28 cellular contexts compared by ENCODE assay signal in the genomic region with DNA sequence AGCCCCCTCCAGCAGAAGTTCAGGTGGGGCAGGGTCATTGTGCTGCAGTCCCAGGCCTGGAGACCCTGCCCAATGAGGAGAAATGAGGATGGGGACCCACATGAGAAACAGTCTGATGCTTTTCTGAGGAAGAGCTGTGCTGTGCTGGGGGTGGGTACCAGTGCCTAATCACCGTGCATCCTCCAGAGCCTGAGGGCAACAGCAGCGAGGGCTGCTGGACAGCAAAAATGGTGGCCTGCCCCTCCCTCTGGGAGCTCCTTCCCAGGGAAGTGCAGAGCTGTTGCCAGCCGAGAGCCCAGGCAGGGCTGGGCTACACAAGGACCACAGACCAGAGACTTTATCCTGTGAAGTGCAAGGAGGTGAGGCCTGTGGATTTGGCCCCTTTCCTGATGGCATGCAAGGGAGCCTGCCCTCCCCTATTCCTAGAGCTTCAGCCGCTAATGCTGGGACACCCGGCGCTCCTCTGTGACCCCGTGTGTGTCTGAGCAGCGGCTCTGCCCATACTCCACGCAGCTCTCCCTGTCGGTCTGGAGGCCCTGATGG.
"Had no signal": no experiment of that assay in that cellular context is flagged by ENCODE, and none has a peak within 500 bp of the region (broad histone marks: within the 10 kb centered on the region; RNA-seq: fewer than 3 reads in every experiment).

No MANE protein-coding gene starts in this region.

- H3K36me3 ChIP-seq: adrenal gland, ascending aorta, cardiac muscle cell, colonic mucosa, gastroesophageal sphincter, left lung, neutrophil, sigmoid colon, tibial nerve had no signal

- H3K27me3 ChIP-seq: adrenal gland, ascending aorta, cardiac muscle cell, colonic mucosa, gastroesophageal sphincter, left lung, neutrophil, sigmoid colon, tibial nerve had no signal

- H3K9me3 ChIP-seq: adrenal gland, ascending aorta, colonic mucosa, gastroesophageal sphincter, left lung, mucosa of descending colon, neutrophil, sigmoid colon, tibial nerve had no signal

- H3K4me1 ChIP-seq: ascending aorta, colonic mucosa, gastroesophageal sphincter, left lung, sigmoid colon, tibial nerve had no signal

- DNase-seq: activated CD4-positive, alpha-beta T cell treated with anti-CD3 and anti-CD28 coated beads for 48 hours; activated CD4-positive, alpha-beta T cell treated with anti-CD3 and anti-CD28 coated beads, Interleukin-2, amount 50 U/mL, for 48 hours; activated CD8-positive, alpha-beta memory T cell treated with anti-CD3 and anti-CD28 coated beads for 24 hours; activated effector memory CD4-positive, alpha-beta T cell treated with Interleukin-2 at 50 U/mL for 16 hours; activated naive CD4-positive, alpha-beta T cell treated with Interleukin-2 at 50 U/mL for 16 hours; activated naive CD8-positive, alpha-beta T cell treated with anti-CD3 and anti-CD28 coated beads for 36 hours; adrenal gland; cerebellar nuclear complex; colonic mucosa; effector memory CD8-positive, alpha-beta T cell; erythroblast; hippocampal formation; kidney glomerular epithelial cell; mucosa of descending colon; sigmoid colon; small intestine; stimulated activated CD4-positive, alpha-beta T cell treated with anti-CD3 and anti-CD28 coated beads, Interleukin-4, amount 100 ng/mL, for 24 hours; T-helper 9 cell had no signal

- FAIRE-seq: small intestine, TTC549 had no signal

- ATAC-seq: activated CD4-positive, CD25-positive, alpha-beta regulatory T cell treated with anti-CD3 and anti-CD28 coated beads, Interleukin-2, amount 50 U/mL, for 24 hours; effector memory CD8-positive, alpha-beta T cell; left lung; mucosa of descending colon had no signal

- H3K27ac ChIP-seq: adrenal gland, ascending aorta, cardiac muscle cell, colonic mucosa, gastroesophageal sphincter, left lung, neutrophil, sigmoid colon, tibial nerve, VCaP had no signal

- H3K4me3 ChIP-seq: adrenal gland, ascending aorta, cardiac muscle cell, colonic mucosa, gastroesophageal sphincter, left lung, lung, mucosa of descending colon, sigmoid colon, tibial nerve had no signal
